1 cellular context compared by ENCODE assay signal in genomic region chr11:131178020-131178419, GRCh38.
TF ChIP-seq lines count a peak whose summit lies in the region.

No MANE protein-coding gene starts in this region.

TF ChIP-seq in neural cell, 6 proteins besides CTCF, POLR2A, EP300 and RAD21 (continued from another document):
- TF ChIP-seq REST (IDR thresholded peaks at IDR 0.05; ENCODE audit: borderline replicate concordance) (no peak), SMC3 (conservative IDR thresholded peaks at IDR 0.05; ENCODE audit: poor library complexity) (no peak), MXI1 (conservative IDR thresholded peaks at IDR 0.05; ENCODE audit: poor library complexity, severe bottlenecking) (no peak)
